In genomic region chr10:3785251-3785848, GRCh38 we compare ENCODE assay signal across 8 cellular contexts. TPM values are rescaled to one million over a fixed set of nuclear protein-coding genes. Genes with fewer than 3 reads are reported as not detected.
DNase-seq lines count a peak whose midpoint lies in the region; ATAC-seq and TF ChIP-seq lines count a peak whose summit lies in the region.

No MANE protein-coding gene starts in this region.

- H3K4me3 ChIP-seq in adrenal gland (peak overlapping the region; percentile 2 to 80 (median 48)), heart right ventricle (peak overlapping the region; percentile 67 to 99 (median 94)), upper lobe of right lung (peak overlapping the region; percentile 89)

- peaks cover 7% of the 10 kb centered on the region for H3K9me3 Mint-ChIP-seq in progenitor cell of endocrine pancreas (ENCODE audit: low read depth)

- H3K27ac ChIP-seq in adrenal gland = peak overlapping the region; percentile 89 to 100 (median 100)
- peak overlapping the region; percentile 99 to 100 (median 100) for H3K27ac ChIP-seq in heart right ventricle
- peak overlapping the region; percentile 100 for H3K27ac ChIP-seq in upper lobe of right lung

- TF ChIP-seq CTCF in adrenal gland (IDR thresholded peaks at IDR 0.05) (peak in 1 of 6 experiments; percentile 36), heart right ventricle (IDR thresholded peaks at IDR 0.05) (peak in 2 of 9 donors; percentile 3 to 15), progenitor cell of endocrine pancreas (IDR thresholded peaks at IDR 0.05; ENCODE audit: unreplicated experiment) (no peak), upper lobe of right lung (IDR thresholded peaks at IDR 0.05) (no peak)

- 0 to 1% (median 0%) methylated on average over 18 to 76 of the region's 76 CpGs for WGBS in adrenal gland, 4 donors
- 0 to 1% methylated on average over 56 to 67 of the region's 76 CpGs for WGBS in heart right ventricle, 2 donors

- ATAC-seq in GM18498 (IDR thresholded peaks at IDR 0.05; ENCODE audit: unreplicated experiment) (peak; percentile 80), HG02884 (IDR thresholded peaks at IDR 0.05; ENCODE audit: unreplicated experiment) (peak; percentile 76), heart right ventricle (peak; percentile 82 to 92 (median 84)), upper lobe of right lung (peak; percentile 89)

- peaks cover 21 to 34% of the 10 kb centered on the region in 2 donors for H3K4me1 ChIP-seq in adrenal gland (replicated peaks in 1 of 2)
- peaks cover 11 to 34% (median 27%) of the 10 kb centered on the region in 9 donors for H3K4me1 ChIP-seq in heart right ventricle
- peaks cover 11% of the 10 kb centered on the region for H3K4me1 ChIP-seq in upper lobe of right lung

- peak; percentile 99 for DNase-seq in NCI-H146 (lab: John Stamatoyannopoulos, UW)
- peak; percentile 99 for DNase-seq in T follicular helper cell (ENCODE audit: low read depth)
- peak; percentile 99 to 100 (median 99) for DNase-seq in adrenal gland
- peak; percentile 99 for DNase-seq in heart right ventricle
- peak; percentile 100 for DNase-seq in progenitor cell of endocrine pancreas (ENCODE audit: low spot score, unreplicated experiment)
- DNase-seq in upper lobe of right lung = peak; percentile 99

- intact Hi-C loops in adrenal gland (cut with DNase I) = loop anchor here in 1 of 2 donors (10.0 kb wide), 1 partner anchor 89 kb away; no protein-coding TSS in a partner anchor
- intact Hi-C loops in heart right ventricle (cut with DNase I) = loop anchor here in 7 of 10 donors (2.0 to 10.0 kb wide), 15 partner anchors 21 to 979 kb away; no protein-coding TSS in a partner anchor
- intact Hi-C loops in upper lobe of right lung (cut with DNase I) = no loop called here

- H3K4me3 Mint-ChIP-seq in progenitor cell of endocrine pancreas (ENCODE audit: low read depth) = peak overlapping the region; percentile 91

- no peaks in the 10 kb centered on the region for H3K27me3 Mint-ChIP-seq in progenitor cell of endocrine pancreas

- peaks cover 0 to 11% (median 10%) of the 10 kb centered on the region in 3 donors for H3K9me3 ChIP-seq in adrenal gland (replicated peaks in 1 of 3)
- H3K9me3 ChIP-seq in heart right ventricle = peaks cover 0 to 16% (median 5%) of the 10 kb centered on the region in 11 donors
- no peaks in the 10 kb centered on the region for H3K9me3 ChIP-seq in upper lobe of right lung

- H3K27me3 ChIP-seq in adrenal gland (no peaks in the 10 kb centered on the region), heart right ventricle (no peaks in the 10 kb centered on the region), upper lobe of right lung (no peaks in the 10 kb centered on the region)

- H3K36me3 ChIP-seq in adrenal gland (replicated peaks in 1 of 2) (peaks cover 0 to 17% of the 10 kb centered on the region in 2 donors), heart right ventricle (peaks cover 0 to 22% (median 15%) of the 10 kb centered on the region in 9 donors), upper lobe of right lung (peaks cover 24% of the 10 kb centered on the region)

- TF ChIP-seq POLR2A in adrenal gland (IDR thresholded peaks at IDR 0.05) = peak; percentile 99 to 100

- peaks cover 34% of the 10 kb centered on the region for H3K4me1 Mint-ChIP-seq in progenitor cell of endocrine pancreas (ENCODE audit: low read depth)

- peaks cover 18% of the 10 kb centered on the region for H3K36me3 Mint-ChIP-seq in progenitor cell of endocrine pancreas (ENCODE audit: insufficient read depth)

- peak overlapping the region; percentile 99 for H3K27ac Mint-ChIP-seq in progenitor cell of endocrine pancreas

RNA-seq across cellular contexts. Expression of gene KLF6, which starts 0.3 kb away (rescaled TPM):
- 10 to 100 TPM; 14.4 to 70.2 (median 38.9) TPM for total RNA-seq in adrenal gland
- 10 to 100 TPM; 14.9 to 25.2 (median 18.0) TPM for polyA plus RNA-seq in adrenal gland
- 10 to 100 TPM; 40.4 to 90.5 (median 56.6) TPM for total RNA-seq in heart right ventricle
- 10 to 100 TPM; 22.1 to 34.1 TPM for polyA plus RNA-seq in heart right ventricle
- 95.5 and 109 TPM in 2 replicates for total RNA-seq in progenitor cell of endocrine pancreas
- 247 TPM for total RNA-seq in upper lobe of right lung

Comparison
In these comparisons a context has a peak if more than half of its experiments do, and no peak if none do; other contexts are left out.
1. Peak in every context shown above with its lines: DNase-seq, ATAC-seq, H3K4me3 ChIP-seq and H3K27ac ChIP-seq.